ENCODE assay signal across 11 cellular contexts in genomic region chr20:31923388-31924271, GRCh38. TPM values are rescaled to one million over a fixed set of nuclear protein-coding genes. Genes with fewer than 3 reads are reported as not detected.
DNase-seq lines count a peak whose midpoint lies in the region; ATAC-seq lines count a peak whose summit lies in the region.
"Had no signal": no experiment of that assay in that cellular context is flagged by ENCODE, and none has a peak within 500 bp of the region (broad histone marks: within the 10 kb centered on the region; RNA-seq: fewer than 3 reads in every experiment).

No MANE protein-coding gene starts in this region.

- CTCF ChIA-PET in activated naive CD4-positive, alpha-beta T cell treated with anti-CD3 and anti-CD28 coated beads for 36 hours (lab: Charles Lee) = interaction anchor here (0.6 to 0.8 kb wide), 2 partner anchors 27 to 102 kb away, joined by 3 read pairs; no protein-coding TSS in a partner anchor

- peaks cover 7% of the 10 kb centered on the region for H3K27me3 Mint-ChIP-seq in activated naive CD4-positive, alpha-beta T cell treated with anti-CD3 and anti-CD28 coated beads for 36 hours (ENCODE audit: low read depth)
- H3K27me3 Mint-ChIP-seq in stimulated activated naive CD8-positive, alpha-beta T cell treated with anti-CD3 and anti-CD28 coated beads, Interleukin-15, Interleukin-2, amounts not matched to agents 100 ng/mL and 50 ng/mL, for 24 hours = peaks cover 18% of the 10 kb centered on the region

- H3K4me3 Mint-ChIP-seq in activated naive CD4-positive, alpha-beta T cell treated with anti-CD3 and anti-CD28 coated beads for 36 hours = no peak overlapping the region
- H3K4me3 Mint-ChIP-seq in stimulated activated naive CD8-positive, alpha-beta T cell treated with anti-CD3 and anti-CD28 coated beads, Interleukin-15, Interleukin-2, amounts not matched to agents 100 ng/mL and 50 ng/mL, for 24 hours = no peak overlapping the region

- H3K27ac Mint-ChIP-seq in activated naive CD4-positive, alpha-beta T cell treated with anti-CD3 and anti-CD28 coated beads for 36 hours = no peak overlapping the region
- H3K27ac Mint-ChIP-seq in stimulated activated naive CD8-positive, alpha-beta T cell treated with anti-CD3 and anti-CD28 coated beads, Interleukin-15, Interleukin-2, amounts not matched to agents 100 ng/mL and 50 ng/mL, for 24 hours = peak overlapping the region; percentile 31

- peaks cover 3% of the 10 kb centered on the region for H3K4me1 Mint-ChIP-seq in activated naive CD4-positive, alpha-beta T cell treated with anti-CD3 and anti-CD28 coated beads for 36 hours (ENCODE audit: low read depth)
- H3K4me1 Mint-ChIP-seq in stimulated activated naive CD8-positive, alpha-beta T cell treated with anti-CD3 and anti-CD28 coated beads, Interleukin-15, Interleukin-2, amounts not matched to agents 100 ng/mL and 50 ng/mL, for 24 hours (ENCODE audit: low read depth) = peaks cover 16% of the 10 kb centered on the region

- DNase-seq in activated naive CD4-positive, alpha-beta T cell treated with anti-CD3 and anti-CD28 coated beads for 36 hours = peak; percentile 23
- no peak for DNase-seq in activated naive CD4-positive, alpha-beta T cell (lab: John Stamatoyannopoulos, UW)
- peak; percentile 7 for DNase-seq in OCI-M1 (lab: John Stamatoyannopoulos, UW)
- DNase-seq in ureter (ENCODE audit: low spot score) = no peak
- DNase-seq in NCI-H128 (lab: John Stamatoyannopoulos, UW; ENCODE audit: unreplicated experiment) = no peak
- DNase-seq: cerebellar nuclear complex had no signal

- H3K36me3 Mint-ChIP-seq in activated naive CD4-positive, alpha-beta T cell treated with anti-CD3 and anti-CD28 coated beads for 36 hours (ENCODE audit: low read depth) = no peaks in the 10 kb centered on the region
- H3K36me3 Mint-ChIP-seq in stimulated activated naive CD8-positive, alpha-beta T cell treated with anti-CD3 and anti-CD28 coated beads, Interleukin-15, Interleukin-2, amounts not matched to agents 100 ng/mL and 50 ng/mL, for 24 hours (ENCODE audit: low read depth) = no peaks in the 10 kb centered on the region

- intact Hi-C loops in activated naive CD4-positive, alpha-beta T cell treated with anti-CD3 and anti-CD28 coated beads for 36 hours (cut with micrococcal nuclease) = no loop called here

- H3K9me3 Mint-ChIP-seq in activated naive CD4-positive, alpha-beta T cell treated with anti-CD3 and anti-CD28 coated beads for 36 hours = no peaks in the 10 kb centered on the region
- no peaks in the 10 kb centered on the region for H3K9me3 Mint-ChIP-seq in stimulated activated naive CD8-positive, alpha-beta T cell treated with anti-CD3 and anti-CD28 coated beads, Interleukin-15, Interleukin-2, amounts not matched to agents 100 ng/mL and 50 ng/mL, for 24 hours

- ATAC-seq in HG02678 (IDR thresholded peaks at IDR 0.05; ENCODE audit: unreplicated experiment) (peak; percentile 79), HG03280 (IDR thresholded peaks at IDR 0.05; ENCODE audit: unreplicated experiment) (no peak)

RNA-seq across cellular contexts. Expression of gene PDRG1, which starts 28.2 kb away (rescaled TPM):
- 10 to 100 TPM; 17.4 to 19.3 TPM for total RNA-seq in activated naive CD4-positive, alpha-beta T cell treated with anti-CD3 and anti-CD28 coated beads for 36 hours
- 12.1 TPM for total RNA-seq in ureter

RNA-seq across cellular contexts. Expression of gene XKR7, which starts 44.3 kb away (rescaled TPM):
- total RNA-seq in activated naive CD4-positive, alpha-beta T cell treated with anti-CD3 and anti-CD28 coated beads for 36 hours = under 1 TPM; 0.02 TPM
- total RNA-seq in ureter = 0.05 TPM
- total RNA-seq: smooth muscle cell had no signal

RNA-seq across cellular contexts. Expression of gene TTLL9, which starts 53.2 kb away (rescaled TPM):
- total RNA-seq in activated naive CD4-positive, alpha-beta T cell treated with anti-CD3 and anti-CD28 coated beads for 36 hours = not detected
- total RNA-seq in ureter = 0.86 TPM
- total RNA-seq: SK-MEL-5, smooth muscle cell had no signal

RNA-seq across cellular contexts. Expression of gene DUSP15, which starts 53.3 kb away (rescaled TPM):
- total RNA-seq in activated naive CD4-positive, alpha-beta T cell treated with anti-CD3 and anti-CD28 coated beads for 36 hours = not detected
- 4.7 TPM for total RNA-seq in ureter

Comparison
In these comparisons a context has a peak if more than half of its experiments do, and no peak if none do; other contexts are left out.
1. DNase-seq: peak in activated naive CD4-positive, alpha-beta T cell treated with anti-CD3 and anti-CD28 coated beads for 36 hours (single experiment) and OCI-M1 (single experiment); none in activated naive CD4-positive, alpha-beta T cell (0 of 4), ureter (single experiment) and NCI-H128 (single experiment).